10 cellular contexts compared by ENCODE assay signal in genomic region chr12:71865166-71865713, GRCh38. TPM values are rescaled to one million over a fixed set of nuclear protein-coding genes. Genes with fewer than 3 reads are reported as not detected.
DNase-seq lines count a peak whose midpoint lies in the region; ATAC-seq and TF ChIP-seq lines count a peak whose summit lies in the region.
"Had no signal": no experiment of that assay in that cellular context is flagged by ENCODE, and none has a peak within 500 bp of the region (broad histone marks: within the 10 kb centered on the region; RNA-seq: fewer than 3 reads in every experiment).

No MANE protein-coding gene starts in this region.

- H3K9ac ChIP-seq in mesendoderm (ENCODE audit: low read length): no peak overlapping the region

- no peak overlapping the region for H2AK5ac ChIP-seq in mesendoderm (ENCODE audit: low read length)

- TF ChIP-seq CTCF in BE2C (IDR thresholded peaks at IDR 0.05; ENCODE audit: low read depth, low read length) (no peak), astrocyte of the spinal cord (IDR thresholded peaks at IDR 0.05; ENCODE audit: low read depth, low read length) (no peak)

- H3K79me2 ChIP-seq in mesendoderm (ENCODE audit: control insufficient read depth, insufficient read depth, low read length): peaks cover 23% of the 10 kb centered on the region

- no peak overlapping the region for H3K18ac ChIP-seq in mesendoderm (ENCODE audit: low read length)

- no peak overlapping the region for H4K8ac ChIP-seq in mesendoderm (ENCODE audit: low read depth, low read length)

- H3K4me2 ChIP-seq in mesendoderm (ENCODE audit: low read length): no peak overlapping the region

- in situ Hi-C loops in astrocyte of the spinal cord (cut with HindIII; ENCODE audit: low sequenced_read_pairs): no loop called here

- no peak overlapping the region for H2BK15ac ChIP-seq in mesendoderm (replicated peaks; ENCODE audit: low read depth)

- H3K4me3 ChIP-seq in BE2C (ENCODE audit: low read depth, low read length) (no peak overlapping the region), astrocyte of the spinal cord (ENCODE audit: low read depth, low read length) (no peak overlapping the region), mesendoderm (ENCODE audit: low read length) (no peak overlapping the region)
- H3K4me3 ChIP-seq: thyroid gland had no signal

- H3K4ac ChIP-seq in mesendoderm (ENCODE audit: low read depth, low read length): no peak overlapping the region

- H3K4me1 ChIP-seq in BE2C (peaks cover 7% of the 10 kb centered on the region), mesendoderm (ENCODE audit: control insufficient read depth, low read depth, low read length) (no peaks in the 10 kb centered on the region)

- H4K5ac ChIP-seq in mesendoderm (ENCODE audit: low read length): no peak overlapping the region

- no peak for ATAC-seq in GM18861 (IDR thresholded peaks at IDR 0.05; ENCODE audit: unreplicated experiment)

- peak; percentile 11 for DNase-seq in BE2C
- DNase-seq in HS-27A (ENCODE audit: low read depth): peak; percentile 95
- DNase-seq in astrocyte of the spinal cord (ENCODE audit: low read depth, low spot score): peak; percentile 87
- peak; percentile 29 for DNase-seq in mesendoderm
- no peak for DNase-seq in NCI-H510A treated with DMSO at 0.1 percent for 48 hours (lab: John Stamatoyannopoulos, UW)
- DNase-seq in activated CD8-positive, alpha-beta memory T cell treated with anti-CD3 and anti-CD28 coated beads, Interleukin-2, amount 50 U/mL, for 4 hours: no peak
- no peak for DNase-seq in COR-L47 (lab: John Stamatoyannopoulos, UW)
- DNase-seq: Kasumi-1, thyroid gland had no signal

- H3K27me3 ChIP-seq in BE2C (no peaks in the 10 kb centered on the region), mesendoderm (ENCODE audit: insufficient read depth, low read length, poor library complexity) (no peaks in the 10 kb centered on the region)
- H3K27me3 ChIP-seq: thyroid gland had no signal

- no peak overlapping the region for H3K56ac ChIP-seq in mesendoderm (ENCODE audit: low read length)

- H3K36me3 ChIP-seq in BE2C (no peaks in the 10 kb centered on the region), mesendoderm (ENCODE audit: control insufficient read depth, insufficient read depth, low read length) (no peaks in the 10 kb centered on the region)
- H3K36me3 ChIP-seq: thyroid gland had no signal

- WGBS in mesendoderm (ENCODE audit: extremely low coverage, insufficient coverage, low lambda C conversion rate): no CpG with 5 or more reads among the region's 2 CpGs

- peaks cover 12% of the 10 kb centered on the region for H3K79me1 ChIP-seq in mesendoderm (ENCODE audit: low read length)

- no peak overlapping the region for H3K27ac ChIP-seq in mesendoderm (ENCODE audit: low read depth, low read length)
- H3K27ac ChIP-seq: thyroid gland had no signal

- no peak overlapping the region for H3K23ac ChIP-seq in mesendoderm (ENCODE audit: low read length)

- H2BK5ac ChIP-seq in mesendoderm (ENCODE audit: low read length): no peak overlapping the region

- H3K9me3 ChIP-seq in BE2C: no peaks in the 10 kb centered on the region
- H3K9me3 ChIP-seq: thyroid gland had no signal

- H2BK120ac ChIP-seq in mesendoderm (ENCODE audit: low read depth, low read length): no peak overlapping the region

RNA-seq across cellular contexts. Expression of gene TBC1D15, which starts 25.7 kb away (rescaled TPM):
- polyA plus RNA-seq in BE2C (2012; ENCODE audit: insufficient read depth, insufficient read length, low read depth): 16.9 TPM
- 25.0 TPM for polyA plus RNA-seq in mesendoderm (2013, experiment 1 of 2)
- polyA plus RNA-seq in mesendoderm (2013, experiment 2 of 2): 25.2 TPM

Comparison
In these comparisons a context has a peak if more than half of its experiments do, and no peak if none do; other contexts are left out.
1. DNase-seq: peak in BE2C (single experiment), HS-27A (single experiment), astrocyte of the spinal cord (single experiment) and mesendoderm (single experiment); none in NCI-H510A treated with DMSO at 0.1 percent for 48 hours (single experiment), activated CD8-positive, alpha-beta memory T cell treated with anti-CD3 and anti-CD28 coated beads, Interleukin-2, amount 50 U/mL, for 4 hours (single experiment) and COR-L47 (single experiment).